ENCODE assay signal across 16 cellular contexts in genomic region chr2:111702809-111703196, GRCh38.
DNase-seq lines count a peak whose midpoint lies in the region; ATAC-seq, FAIRE-seq and TF ChIP-seq lines count a peak whose summit lies in the region.
"Had no signal": no experiment of that assay in that cellular context is flagged by ENCODE, and none has a peak within 500 bp of the region (broad histone marks: within the 10 kb centered on the region; RNA-seq: fewer than 3 reads in every experiment).

No MANE protein-coding gene starts in this region.

- TF ChIP-seq RAD21 in A549 (conservative IDR thresholded peaks at IDR 0.05 in 1 of 2, IDR thresholded peaks at IDR 0.05 in 1 of 2) = no peak

- ATAC-seq in A549 (no peak), DND-41 (ENCODE audit: insufficient read depth, low read depth) (no peak), Panc1 (no peak), HG03095 (IDR thresholded peaks at IDR 0.05; ENCODE audit: unreplicated experiment) (no peak), HG02763 (IDR thresholded peaks at IDR 0.05; ENCODE audit: unreplicated experiment) (no peak)
- ATAC-seq: activated CD8-positive, alpha-beta T cell treated with anti-CD3 and anti-CD28 coated beads, Interleukin-2, amount 10 ng/mL, durations not matched to agents 7 days and 5 days; activated naive CD8-positive, alpha-beta T cell treated with anti-CD3 and anti-CD28 coated beads, Interleukin-2, amount 50 U/mL, for 24 hours; T-helper 17 cell had no signal

- H3K9me3 ChIP-seq in A549 (no peaks in the 10 kb centered on the region), DND-41 (ENCODE audit: insufficient read depth, low read length, severe bottlenecking) (no peaks in the 10 kb centered on the region), Panc1 (ENCODE audit: control insufficient read depth, insufficient read depth, low read depth, low read length) (no peaks in the 10 kb centered on the region), mesenchymal stem cell (ENCODE audit: control insufficient read depth, low read length) (no peaks in the 10 kb centered on the region)
- H3K9me3 ChIP-seq: stomach, upper lobe of right lung had no signal

- H2BK12ac ChIP-seq in mesenchymal stem cell (ENCODE audit: low read length in 2 of 2) = peak overlapping the region in 1 of 2 experiments; percentile 57

- peaks cover 3% of the 10 kb centered on the region for H3K79me1 ChIP-seq in mesenchymal stem cell (replicated peaks; ENCODE audit: low read length, poor library complexity, severe bottlenecking)

- CTCF ChIA-PET in A549 (lab: Yijun Ruan, JAX) (interaction anchor here (0.6 to 2.7 kb wide), 6 partner anchors 11 to 605 kb away, joined by 3 to 8 read pairs (median 4); no protein-coding TSS in a partner anchor), Panc1 (lab: Charles Lee) (interaction anchor here (0.6 to 0.7 kb wide), 2 partner anchors 499 to 591 kb away, joined by 3 read pairs; no protein-coding TSS in a partner anchor)

- DNase-seq in A549 (ENCODE audit: low read depth in 1 of 2, low spot score in 1 of 2) (no peak), DND-41 (no peak), Panc1 (ENCODE audit: low read depth, low spot score) (no peak), mesenchymal stem cell (no peak), NCI-H128 (lab: John Stamatoyannopoulos, UW; ENCODE audit: unreplicated experiment) (no peak)
- DNase-seq: NCI-H1436 treated with DMSO at 0.1 percent for 48 hours, NCI-H2227 treated with DMSO at 0.1 percent for 48 hours, occipital lobe, upper lobe of right lung had no signal

- no peak overlapping the region for H3K14ac ChIP-seq in mesenchymal stem cell (ENCODE audit: low read length in 2 of 2)

- no peak for TF ChIP-seq EP300 in A549 (IDR thresholded peaks at IDR 0.05)

- no peak overlapping the region for H3K23ac ChIP-seq in mesenchymal stem cell (ENCODE audit: low read length in 2 of 2)

- no peak overlapping the region for H3K4me3 ChIP-seq in A549
- no peak overlapping the region for H3K4me3 ChIP-seq in DND-41 (ENCODE audit: low read depth in 1 of 2, low read length in 2 of 2)
- H3K4me3 ChIP-seq in Panc1 (ENCODE audit: low read depth in 2 of 2, low read length in 2 of 2) = no peak overlapping the region
- H3K4me3 ChIP-seq in mesenchymal stem cell (ENCODE audit: insufficient read depth in 1 of 2, low read depth in 1 of 2, low read length in 2 of 2) = no peak overlapping the region
- H3K4me3 ChIP-seq: upper lobe of right lung had no signal

- intact Hi-C loops in Panc1 (cut with micrococcal nuclease; ENCODE audit: unreplicated experiment) = no loop called here

- FAIRE-seq in A549 (lab: Jason Lieb, UNC) = no peak

- no peaks in the 10 kb centered on the region for H3K27me3 ChIP-seq in DND-41 (ENCODE audit: insufficient read depth, low read length, poor library complexity)
- H3K27me3 ChIP-seq in Panc1 (ENCODE audit: control insufficient read depth, insufficient read depth, low read length) = no peaks in the 10 kb centered on the region
- peaks cover 0 to 3% of the 10 kb centered on the region in 2 experiments for H3K27me3 ChIP-seq in mesenchymal stem cell (ENCODE audit: control insufficient read depth in 1 of 2, insufficient read depth in 1 of 2, low read length in 2 of 2)
- H3K27me3 ChIP-seq: stomach, upper lobe of right lung had no signal

- POLR2A ChIA-PET in A549 (lab: Yijun Ruan, JAX) = interaction anchor here (0.6 kb wide), 1 partner anchor 731 kb away, joined by 5 read pairs; the partner anchor contains the start of gene RGPD8
- POLR2A ChIA-PET in Panc1 (lab: Charles Lee) = interaction anchor here (0.6 kb wide), 1 partner anchor 578 kb away, joined by 3 read pairs; no protein-coding TSS in a partner anchor

- H4K20me1 ChIP-seq in DND-41 (ENCODE audit: insufficient read depth, low read length) = no peaks in the 10 kb centered on the region

- H4K8ac ChIP-seq in mesenchymal stem cell (ENCODE audit: low read length) = peak overlapping the region; percentile 0

- no peak overlapping the region for H4K91ac ChIP-seq in mesenchymal stem cell (ENCODE audit: low read length)

- H2BK15ac ChIP-seq in mesenchymal stem cell (ENCODE audit: low read depth, poor library complexity, severe bottlenecking) = peak overlapping the region; percentile 61

- H3K4me2 ChIP-seq in A549 = 0 out of 3 replicates have a peak overlapping the region, but pooled peaks have one; percentile 7
- peak overlapping the region; percentile 23 for H3K4me2 ChIP-seq in DND-41 (ENCODE audit: insufficient read depth, low read length)
- no peak overlapping the region for H3K4me2 ChIP-seq in mesenchymal stem cell (ENCODE audit: low read length, poor library complexity, severe bottlenecking)

- 69% methylated on average over 7 of the region's 7 CpGs for WGBS in A549 (ENCODE audit: missing lambda C conversion rate)
- WGBS in mesenchymal stem cell = 86% methylated on average over 7 of the region's 7 CpGs

- BruUV-seq in Panc1 (replicated peaks; lab: Mats Ljungman, UMichigan) = no TSS peak

- H3K18ac ChIP-seq in mesenchymal stem cell (ENCODE audit: low read depth in 1 of 2, low read length in 2 of 2) = peak overlapping the region in 1 of 2 experiments; percentile 28

- H2AK5ac ChIP-seq in mesenchymal stem cell (ENCODE audit: low read length, severe bottlenecking) = peak overlapping the region; percentile 82

- no peak overlapping the region for H2BK5ac ChIP-seq in mesenchymal stem cell (ENCODE audit: low read depth, low read length, poor library complexity, severe bottlenecking)

- H3K4me1 ChIP-seq in A549 (peaks cover 62% of the 10 kb centered on the region), DND-41 (ENCODE audit: insufficient read depth, low read length) (peaks cover 98% of the 10 kb centered on the region), Panc1 (ENCODE audit: control insufficient read depth, insufficient read depth, low read length) (peaks cover 50% of the 10 kb centered on the region), mesenchymal stem cell (ENCODE audit: control insufficient read depth, insufficient read depth, low read depth, low read length) (peaks cover 50% of the 10 kb centered on the region)

- H2AFZ ChIP-seq in DND-41 (ENCODE audit: low read depth, low read length) (no peak overlapping the region), mesenchymal stem cell (ENCODE audit: low read depth, low read length) (no peak overlapping the region)

- H3K36me3 ChIP-seq in DND-41 (ENCODE audit: insufficient read depth, low read length) (no peaks in the 10 kb centered on the region), Panc1 (ENCODE audit: control insufficient read depth, insufficient read depth, low read length) (no peaks in the 10 kb centered on the region), mesenchymal stem cell (ENCODE audit: control insufficient read depth in 1 of 2, insufficient read depth in 2 of 2, low read depth in 1 of 2, low read length in 2 of 2) (no peaks in the 10 kb centered on the region)
- H3K36me3 ChIP-seq: stomach, upper lobe of right lung, WERI-Rb-1 had no signal

- H3K9ac ChIP-seq in DND-41 (ENCODE audit: low read depth, low read length) (peak overlapping the region; percentile 66), mesenchymal stem cell (ENCODE audit: low read length) (no peak overlapping the region)

- TF ChIP-seq CTCF in A549 (IDR thresholded peaks at IDR 0.05) = no peak
- TF ChIP-seq CTCF in DND-41 (IDR thresholded peaks at IDR 0.05; ENCODE audit: borderline replicate concordance, extremely low read depth, low read length, poor library complexity, severe bottlenecking) = no peak
- no peak for TF ChIP-seq CTCF in Panc1 (IDR thresholded peaks at IDR 0.05)

- H3K4ac ChIP-seq in mesenchymal stem cell (ENCODE audit: low read depth in 1 of 2, low read length in 2 of 2) = no peak overlapping the region

- in situ Hi-C loops in Panc1 (cut with HindIII; ENCODE audit: low pct_unique_long_range_greater_than_20kb, low sequenced_read_pairs) = no loop called here

- H2BK120ac ChIP-seq in mesenchymal stem cell (ENCODE audit: low read depth, low read length) = no peak overlapping the region

- peak overlapping the region; percentile 73 to 88; a peak in 5 of 6 replicates for H3K27ac ChIP-seq in A549
- H3K27ac ChIP-seq in DND-41 (ENCODE audit: low read length) = peak overlapping the region; percentile 97
- H3K27ac ChIP-seq in Panc1 (ENCODE audit: low read length) = peak overlapping the region; percentile 78
- H3K27ac ChIP-seq in mesenchymal stem cell (ENCODE audit: low read length, poor library complexity, severe bottlenecking) = no peak overlapping the region
- H3K27ac ChIP-seq: stomach, upper lobe of right lung, WERI-Rb-1 had no signal

- no peak for TF ChIP-seq POLR2A in A549 (IDR thresholded peaks at IDR 0.05; ENCODE audit: low read length)

- H3K79me2 ChIP-seq in DND-41 (ENCODE audit: insufficient read depth, low read length) = peaks cover 13% of the 10 kb centered on the region

TF ChIP-seq in A549, 52 proteins besides CTCF, POLR2A, EP300 and RAD21 (continues in another document):
- TF ChIP-seq, protein P1, sequence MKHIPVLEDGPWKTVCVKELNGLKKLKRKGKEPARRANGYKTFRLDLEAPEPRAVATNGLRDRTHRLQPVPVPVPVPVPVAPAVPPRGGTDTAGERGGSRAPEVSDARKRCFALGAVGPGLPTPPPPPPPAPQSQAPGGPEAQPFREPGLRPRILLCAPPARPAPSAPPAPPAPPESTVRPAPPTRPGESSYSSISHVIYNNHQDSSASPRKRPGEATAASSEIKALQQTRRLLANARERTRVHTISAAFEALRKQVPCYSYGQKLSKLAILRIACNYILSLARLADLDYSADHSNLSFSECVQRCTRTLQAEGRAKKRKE (CRISPR knock-in tag; IDR thresholded peaks at IDR 0.05; ENCODE audit: low read depth) = no peak
- TF ChIP-seq TP53 (CRISPR knock-in tag; IDR thresholded peaks at IDR 0.05) (no peak), ZNF302 (CRISPR knock-in tag; IDR thresholded peaks at IDR 0.05) (no peak), KDM1A (IDR thresholded peaks at IDR 0.05; ENCODE audit: low read depth) (no peak), PHF8 (IDR thresholded peaks at IDR 0.05; ENCODE audit: borderline replicate concordance, low read depth) (no peak), FOXS1 (CRISPR knock-in tag; IDR thresholded peaks at IDR 0.05) (no peak), HOXB5 (CRISPR knock-in tag; IDR thresholded peaks at IDR 0.05) (no peak), ZC3H11A (IDR thresholded peaks at IDR 0.05) (no peak), RARB (CRISPR knock-in tag; IDR thresholded peaks at IDR 0.05) (no peak), HOXB13 (CRISPR knock-in tag; IDR thresholded peaks at IDR 0.05; ENCODE audit: low read depth) (no peak), HOXA7 (CRISPR knock-in tag; IDR thresholded peaks at IDR 0.05) (no peak), BHLHE40 (IDR thresholded peaks at IDR 0.05; ENCODE audit: low read depth, low read length) (no peak), CBX2 (IDR thresholded peaks at IDR 0.05; ENCODE audit: borderline replicate concordance, low read depth) (no peak), CHD4 (IDR thresholded peaks at IDR 0.05; ENCODE audit: borderline replicate concordance) (no peak)
- TF ChIP-seq, protein P2, sequence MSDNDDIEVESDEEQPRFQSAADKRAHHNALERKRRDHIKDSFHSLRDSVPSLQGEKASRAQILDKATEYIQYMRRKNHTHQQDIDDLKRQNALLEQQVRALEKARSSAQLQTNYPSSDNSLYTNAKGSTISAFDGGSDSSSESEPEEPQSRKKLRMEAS (IDR thresholded peaks at IDR 0.05) = no peak
